ENCODE assay signal across 8 cellular contexts in genomic region chr6:73722318-73723060, GRCh38. TPM values are rescaled to one million over a fixed set of nuclear protein-coding genes. Genes with fewer than 3 reads are reported as not detected.
DNase-seq lines count a peak whose midpoint lies in the region; ATAC-seq lines count a peak whose summit lies in the region.

No MANE protein-coding gene starts in this region.

- peak; percentile 93 for ATAC-seq in activated CD8-positive, alpha-beta memory T cell treated with anti-CD3 and anti-CD28 coated beads, Interleukin-2, amount 10 ng/mL, durations not matched to agents 7 days and 5 days
- peak; percentile 71 for ATAC-seq in HG02981 (IDR thresholded peaks at IDR 0.05; ENCODE audit: unreplicated experiment)
- ATAC-seq in T-helper 17 cell, result peak; percentile 27
- no peak for ATAC-seq in GM19455 (IDR thresholded peaks at IDR 0.05; ENCODE audit: unreplicated experiment)

- peaks cover 5% of the 10 kb centered on the region for H3K36me3 Mint-ChIP-seq in activated CD8-positive, alpha-beta memory T cell treated with anti-CD3 and anti-CD28 coated beads, Interleukin-2, amount 10 ng/mL, durations not matched to agents 7 days and 5 days
- peaks cover 2% of the 10 kb centered on the region for H3K36me3 Mint-ChIP-seq in T-helper 17 cell (ENCODE audit: low read depth)

- peaks cover 20% of the 10 kb centered on the region for H3K4me1 Mint-ChIP-seq in activated CD8-positive, alpha-beta memory T cell treated with anti-CD3 and anti-CD28 coated beads, Interleukin-2, amount 10 ng/mL, durations not matched to agents 7 days and 5 days
- H3K4me1 Mint-ChIP-seq in T-helper 17 cell, result peaks cover 6% of the 10 kb centered on the region

- peak overlapping the region; percentile 15 for H3K4me3 Mint-ChIP-seq in activated CD8-positive, alpha-beta memory T cell treated with anti-CD3 and anti-CD28 coated beads, Interleukin-2, amount 10 ng/mL, durations not matched to agents 7 days and 5 days
- H3K4me3 Mint-ChIP-seq in T-helper 17 cell, result no peak overlapping the region

- CTCF ChIA-PET in activated CD8-positive, alpha-beta memory T cell treated with anti-CD3 and anti-CD28 coated beads, Interleukin-2, amount 10 ng/mL, durations not matched to agents 7 days and 5 days (lab: Charles Lee), result interaction anchor here (1.4 to 3.1 kb wide), 2 partner anchors 11 to 17 kb away, joined by 3 to 12 read pairs; no protein-coding TSS in a partner anchor

- H3K9me3 ChIP-seq in T-helper 17 cell (ENCODE audit: control insufficient read depth, low read length, poor library complexity, severe bottlenecking), result no peaks in the 10 kb centered on the region

- DNase-seq in activated CD8-positive, alpha-beta memory T cell treated with anti-CD3 and anti-CD28 coated beads, Interleukin-2, amount 10 ng/mL, durations not matched to agents 7 days and 5 days, result peak; percentile 58
- no peak for DNase-seq in activated CD8-positive, alpha-beta memory T cell treated with anti-CD3 and anti-CD28 coated beads, Interleukin-2, amount 50 U/mL, for 48 hours
- no peak for DNase-seq in T-helper 17 cell
- peak; percentile 62 for DNase-seq in hepatic stellate cell (ENCODE audit: low spot score)
- DNase-seq in iPS-NIHi11 (ENCODE audit: low spot score), result no peak
- DNase-seq in globus pallidus (ENCODE audit: low spot score), result no peak

- peaks cover 5% of the 10 kb centered on the region for H3K27me3 Mint-ChIP-seq in activated CD8-positive, alpha-beta memory T cell treated with anti-CD3 and anti-CD28 coated beads, Interleukin-2, amount 10 ng/mL, durations not matched to agents 7 days and 5 days
- H3K27me3 Mint-ChIP-seq in T-helper 17 cell, result peaks cover 9% of the 10 kb centered on the region

- H3K27ac Mint-ChIP-seq in activated CD8-positive, alpha-beta memory T cell treated with anti-CD3 and anti-CD28 coated beads, Interleukin-2, amount 10 ng/mL, durations not matched to agents 7 days and 5 days, result peak overlapping the region; percentile 60
- H3K27ac Mint-ChIP-seq in T-helper 17 cell, result peak overlapping the region; percentile 6

- H3K9me3 Mint-ChIP-seq in activated CD8-positive, alpha-beta memory T cell treated with anti-CD3 and anti-CD28 coated beads, Interleukin-2, amount 10 ng/mL, durations not matched to agents 7 days and 5 days (ENCODE audit: low read depth), result no peaks in the 10 kb centered on the region

RNA-seq across cellular contexts. Expression of gene CD109, which starts 26.5 kb away (rescaled TPM):
- total RNA-seq in activated CD8-positive, alpha-beta memory T cell treated with anti-CD3 and anti-CD28 coated beads, Interleukin-2, amount 10 ng/mL, durations not matched to agents 7 days and 5 days, result 10 to 100 TPM in 1 of 2 experiments, 1 to 10 TPM in 1; 1.7 to 11.2 TPM
- total RNA-seq in T-helper 17 cell, result under 1 TPM; 0.30 to 0.83 TPM

Comparison
In these comparisons a context has a peak if more than half of its experiments do, and no peak if none do; other contexts are left out.
1. DNase-seq: peak in activated CD8-positive, alpha-beta memory T cell treated with anti-CD3 and anti-CD28 coated beads, Interleukin-2, amount 10 ng/mL, durations not matched to agents 7 days and 5 days (single experiment) and hepatic stellate cell (single experiment); none in activated CD8-positive, alpha-beta memory T cell treated with anti-CD3 and anti-CD28 coated beads, Interleukin-2, amount 50 U/mL, for 48 hours (single experiment), T-helper 17 cell (0 of 3), iPS-NIHi11 (single experiment) and globus pallidus (single experiment).